In the genomic region with DNA sequence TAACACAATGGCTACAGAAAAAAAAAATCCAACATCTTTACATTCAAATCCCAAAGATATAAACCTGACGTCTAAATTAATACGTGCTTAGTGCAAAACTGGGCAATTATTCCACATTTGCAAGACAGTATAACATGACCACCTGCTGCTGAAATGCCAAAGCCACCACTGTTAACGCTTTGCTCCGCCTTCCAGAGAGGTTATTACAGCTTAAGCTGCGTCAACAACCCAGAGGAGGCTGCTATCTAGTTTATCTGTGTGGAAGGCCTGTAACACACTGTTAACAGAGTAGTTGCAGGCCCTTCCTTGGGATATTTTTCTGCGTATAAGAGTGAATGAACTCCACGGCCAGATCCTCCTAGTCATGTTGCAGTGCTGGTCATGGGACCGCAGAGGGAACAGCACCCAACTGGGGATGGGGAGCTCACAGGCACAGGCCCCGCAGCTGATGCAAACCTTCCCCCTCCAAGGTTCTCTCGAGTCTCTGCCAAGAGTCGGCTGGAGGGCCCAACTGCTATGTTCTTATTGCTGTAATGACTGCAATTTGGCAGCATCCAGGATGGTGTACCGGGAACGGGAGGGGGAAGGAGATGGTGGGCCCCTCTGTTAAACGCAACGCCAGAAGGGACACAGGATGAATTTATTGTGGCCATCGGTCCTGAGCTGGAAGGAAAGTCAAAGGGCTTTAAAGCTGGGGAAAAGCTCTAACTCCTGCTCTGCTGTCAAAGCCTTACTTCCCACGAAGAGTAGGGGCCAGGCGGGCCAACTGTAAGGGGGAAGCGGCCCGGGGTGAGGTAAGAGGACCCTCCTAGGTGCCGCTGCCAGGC, we compare ENCODE assay signal across 1 cellular context.
TF ChIP-seq lines count a peak whose summit lies in the region.

No MANE protein-coding gene starts in this region.

TF ChIP-seq in HepG2, 621 proteins besides CTCF, POLR2A, EP300 and RAD21 (continued from another document and continues in another):
- TF ChIP-seq, protein P1, sequence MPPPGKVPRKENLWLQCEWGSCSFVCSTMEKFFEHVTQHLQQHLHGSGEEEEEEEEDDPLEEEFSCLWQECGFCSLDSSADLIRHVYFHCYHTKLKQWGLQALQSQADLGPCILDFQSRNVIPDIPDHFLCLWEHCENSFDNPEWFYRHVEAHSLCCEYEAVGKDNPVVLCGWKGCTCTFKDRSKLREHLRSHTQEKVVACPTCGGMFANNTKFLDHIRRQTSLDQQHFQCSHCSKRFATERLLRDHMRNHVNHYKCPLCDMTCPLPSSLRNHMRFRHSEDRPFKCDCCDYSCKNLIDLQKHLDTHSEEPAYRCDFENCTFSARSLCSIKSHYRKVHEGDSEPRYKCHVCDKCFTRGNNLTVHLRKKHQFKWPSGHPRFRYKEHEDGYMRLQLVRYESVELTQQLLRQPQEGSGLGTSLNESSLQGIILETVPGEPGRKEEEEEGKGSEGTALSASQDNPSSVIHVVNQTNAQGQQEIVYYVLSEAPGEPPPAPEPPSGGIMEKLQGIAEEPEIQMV (CRISPR knock-in tag; IDR thresholded peaks at IDR 0.05; ENCODE audit: low read depth), result peak; percentile 93
- TF ChIP-seq ZNF282 (IDR thresholded peaks at IDR 0.05; ENCODE audit: partially characterized antibody) (no peak), ZNF331 (CRISPR knock-in tag; IDR thresholded peaks at IDR 0.05) (no peak; the same call in 1 of the 2 replicates), HNF4A (CRISPR knock-in tag; IDR thresholded peaks at IDR 0.05) (no peak), THYN1 (CRISPR knock-in tag; IDR thresholded peaks at IDR 0.05; ENCODE audit: borderline replicate concordance, low read depth) (no peak), RNF2 (conservative IDR thresholded peaks at IDR 0.05; ENCODE audit: low read depth) (no peak), KLF11 (CRISPR knock-in tag; IDR thresholded peaks at IDR 0.05) (peak; percentile 74; the same call in 1 of the 2 replicates), MATR3 (CRISPR knock-in tag; IDR thresholded peaks at IDR 0.05) (no peak), MLLT10 (CRISPR knock-in tag; IDR thresholded peaks at IDR 0.05) (no peak), EED (CRISPR knock-in tag; IDR thresholded peaks at IDR 0.05) (no peak), ZNF350 (CRISPR knock-in tag; IDR thresholded peaks at IDR 0.05; ENCODE audit: borderline replicate concordance, low read depth) (peak; percentile 66), ZNF570 (CRISPR knock-in tag; IDR thresholded peaks at IDR 0.05; ENCODE audit: borderline replicate concordance) (no peak), CHCHD3 (CRISPR knock-in tag; IDR thresholded peaks at IDR 0.05) (no peak; the same call in 1 of the 2 replicates), FIP1L1 (IDR thresholded peaks at IDR 0.05; ENCODE audit: borderline replicate concordance, insufficient read depth, low read depth, low read length) (no peak), ZNF33B (CRISPR knock-in tag; IDR thresholded peaks at IDR 0.05) (no peak), REL (CRISPR knock-in tag; conservative IDR thresholded peaks at IDR 0.05) (no peak), TCF7L2 (IDR thresholded peaks at IDR 0.05; ENCODE audit: low read depth, low read length) (no peak), ZFP62 (CRISPR knock-in tag; IDR thresholded peaks at IDR 0.05) (no peak), NR1H2 (CRISPR knock-in tag; IDR thresholded peaks at IDR 0.05; ENCODE audit: borderline replicate concordance, low read depth) (no peak), ZBTB7B (CRISPR knock-in tag; IDR thresholded peaks at IDR 0.05) (no peak; the same call in 1 of the 2 replicates), ZNF891 (CRISPR knock-in tag; IDR thresholded peaks at IDR 0.05) (0 out of 2 replicates have a peak, but pooled peaks have one; percentile 87), ATM (IDR thresholded peaks at IDR 0.05; ENCODE audit: borderline replicate concordance) (no peak), ZNF709 (CRISPR knock-in tag; IDR thresholded peaks at IDR 0.05) (no peak), TARDBP (CRISPR knock-in tag; IDR thresholded peaks at IDR 0.05) (no peak; the same call in 1 of the 2 replicates), MIXL1 (CRISPR knock-in tag; IDR thresholded peaks at IDR 0.05) (no peak), DNMT3B (CRISPR knock-in tag; conservative IDR thresholded peaks at IDR 0.05) (0 out of 2 replicates have a peak, but pooled peaks have one; percentile 59), RXRA (CRISPR knock-in tag; IDR thresholded peaks at IDR 0.05) (peak; percentile 59), SP2 (CRISPR knock-in tag; IDR thresholded peaks at IDR 0.05) (no peak; the same call in none of the 2 replicates)
- TF ChIP-seq, protein P2, sequence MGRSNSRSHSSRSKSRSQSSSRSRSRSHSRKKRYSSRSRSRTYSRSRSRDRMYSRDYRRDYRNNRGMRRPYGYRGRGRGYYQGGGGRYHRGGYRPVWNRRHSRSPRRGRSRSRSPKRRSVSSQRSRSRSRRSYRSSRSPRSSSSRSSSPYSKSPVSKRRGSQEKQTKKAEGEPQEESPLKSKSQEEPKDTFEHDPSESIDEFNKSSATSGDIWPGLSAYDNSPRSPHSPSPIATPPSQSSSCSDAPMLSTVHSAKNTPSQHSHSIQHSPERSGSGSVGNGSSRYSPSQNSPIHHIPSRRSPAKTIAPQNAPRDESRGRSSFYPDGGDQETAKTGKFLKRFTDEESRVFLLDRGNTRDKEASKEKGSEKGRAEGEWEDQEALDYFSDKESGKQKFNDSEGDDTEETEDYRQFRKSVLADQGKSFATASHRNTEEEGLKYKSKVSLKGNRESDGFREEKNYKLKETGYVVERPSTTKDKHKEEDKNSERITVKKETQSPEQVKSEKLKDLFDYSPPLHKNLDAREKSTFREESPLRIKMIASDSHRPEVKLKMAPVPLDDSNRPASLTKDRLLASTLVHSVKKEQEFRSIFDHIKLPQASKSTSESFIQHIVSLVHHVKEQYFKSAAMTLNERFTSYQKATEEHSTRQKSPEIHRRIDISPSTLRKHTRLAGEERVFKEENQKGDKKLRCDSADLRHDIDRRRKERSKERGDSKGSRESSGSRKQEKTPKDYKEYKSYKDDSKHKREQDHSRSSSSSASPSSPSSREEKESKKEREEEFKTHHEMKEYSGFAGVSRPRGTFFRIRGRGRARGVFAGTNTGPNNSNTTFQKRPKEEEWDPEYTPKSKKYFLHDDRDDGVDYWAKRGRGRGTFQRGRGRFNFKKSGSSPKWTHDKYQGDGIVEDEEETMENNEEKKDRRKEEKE (IDR thresholded peaks at IDR 0.05), result no peak
- TF ChIP-seq, protein P3, sequence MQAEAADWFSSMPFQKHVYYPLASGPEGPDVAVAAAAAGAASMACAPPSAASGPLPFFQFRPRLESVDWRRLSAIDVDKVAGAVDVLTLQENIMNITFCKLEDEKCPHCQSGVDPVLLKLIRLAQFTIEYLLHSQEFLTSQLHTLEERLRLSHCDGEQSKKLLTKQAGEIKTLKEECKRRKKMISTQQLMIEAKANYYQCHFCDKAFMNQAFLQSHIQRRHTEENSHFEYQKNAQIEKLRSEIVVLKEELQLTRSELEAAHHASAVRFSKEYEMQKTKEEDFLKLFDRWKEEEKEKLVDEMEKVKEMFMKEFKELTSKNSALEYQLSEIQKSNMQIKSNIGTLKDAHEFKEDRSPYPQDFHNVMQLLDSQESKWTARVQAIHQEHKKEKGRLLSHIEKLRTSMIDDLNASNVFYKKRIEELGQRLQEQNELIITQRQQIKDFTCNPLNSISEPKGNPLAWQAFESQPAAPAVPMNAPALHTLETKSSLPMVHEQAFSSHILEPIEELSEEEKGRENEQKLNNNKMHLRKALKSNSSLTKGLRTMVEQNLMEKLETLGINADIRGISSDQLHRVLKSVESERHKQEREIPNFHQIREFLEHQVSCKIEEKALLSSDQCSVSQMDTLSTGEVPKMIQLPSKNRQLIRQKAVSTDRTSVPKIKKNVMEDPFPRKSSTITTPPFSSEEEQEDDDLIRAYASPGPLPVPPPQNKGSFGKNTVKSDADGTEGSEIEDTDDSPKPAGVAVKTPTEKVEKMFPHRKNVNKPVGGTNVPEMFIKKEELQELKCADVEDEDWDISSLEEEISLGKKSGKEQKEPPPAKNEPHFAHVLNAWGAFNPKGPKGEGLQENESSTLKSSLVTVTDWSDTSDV (CRISPR knock-in tag; IDR thresholded peaks at IDR 0.05), result peak; percentile 21; the same call in 1 of the 2 replicates
- TF ChIP-seq, protein P4, sequence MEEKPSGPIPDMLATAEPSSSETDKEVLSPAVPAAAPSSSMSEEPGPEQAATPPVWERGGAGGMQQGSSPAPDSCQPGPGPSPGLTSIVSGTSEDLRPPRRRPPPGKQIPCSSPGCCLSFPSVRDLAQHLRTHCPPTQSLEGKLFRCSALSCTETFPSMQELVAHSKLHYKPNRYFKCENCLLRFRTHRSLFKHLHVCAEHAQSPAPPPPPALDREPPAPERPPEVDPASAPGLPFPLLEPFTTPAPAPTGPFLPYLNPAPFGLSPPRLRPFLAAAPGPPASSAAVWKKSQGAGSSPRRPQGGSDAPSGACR (CRISPR knock-in tag; IDR thresholded peaks at IDR 0.05), result no peak
- TF ChIP-seq, protein P5, sequence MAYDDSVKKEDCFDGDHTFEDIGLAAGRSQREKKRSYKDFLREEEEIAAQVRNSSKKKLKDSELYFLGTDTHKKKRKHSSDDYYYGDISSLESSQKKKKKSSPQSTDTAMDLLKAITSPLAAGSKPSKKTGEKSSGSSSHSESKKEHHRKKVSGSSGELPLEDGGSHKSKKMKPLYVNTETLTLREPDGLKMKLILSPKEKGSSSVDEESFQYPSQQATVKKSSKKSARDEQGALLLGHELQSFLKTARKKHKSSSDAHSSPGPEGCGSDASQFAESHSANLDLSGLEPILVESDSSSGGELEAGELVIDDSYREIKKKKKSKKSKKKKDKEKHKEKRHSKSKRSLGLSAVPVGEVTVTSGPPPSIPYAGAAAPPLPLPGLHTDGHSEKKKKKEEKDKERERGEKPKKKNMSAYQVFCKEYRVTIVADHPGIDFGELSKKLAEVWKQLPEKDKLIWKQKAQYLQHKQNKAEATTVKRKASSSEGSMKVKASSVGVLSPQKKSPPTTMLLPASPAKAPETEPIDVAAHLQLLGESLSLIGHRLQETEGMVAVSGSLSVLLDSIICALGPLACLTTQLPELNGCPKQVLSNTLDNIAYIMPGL (CRISPR knock-in tag; IDR thresholded peaks at IDR 0.05; ENCODE audit: borderline replicate concordance in 1 of 2, low read depth in 1 of 2), result peak in 1 of 2 experiments; percentile 2; a peak in 2 of 4 replicates
- TF ChIP-seq, protein P6, sequence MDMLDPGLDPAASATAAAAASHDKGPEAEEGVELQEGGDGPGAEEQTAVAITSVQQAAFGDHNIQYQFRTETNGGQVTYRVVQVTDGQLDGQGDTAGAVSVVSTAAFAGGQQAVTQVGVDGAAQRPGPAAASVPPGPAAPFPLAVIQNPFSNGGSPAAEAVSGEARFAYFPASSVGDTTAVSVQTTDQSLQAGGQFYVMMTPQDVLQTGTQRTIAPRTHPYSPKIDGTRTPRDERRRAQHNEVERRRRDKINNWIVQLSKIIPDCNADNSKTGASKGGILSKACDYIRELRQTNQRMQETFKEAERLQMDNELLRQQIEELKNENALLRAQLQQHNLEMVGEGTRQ (IDR thresholded peaks at IDR 0.05; ENCODE audit: low read depth, low read length), result no peak
- TF ChIP-seq, protein P6 (CRISPR knock-in tag; IDR thresholded peaks at IDR 0.05; ENCODE audit: borderline replicate concordance), result no peak
- TF ChIP-seq, protein P7, sequence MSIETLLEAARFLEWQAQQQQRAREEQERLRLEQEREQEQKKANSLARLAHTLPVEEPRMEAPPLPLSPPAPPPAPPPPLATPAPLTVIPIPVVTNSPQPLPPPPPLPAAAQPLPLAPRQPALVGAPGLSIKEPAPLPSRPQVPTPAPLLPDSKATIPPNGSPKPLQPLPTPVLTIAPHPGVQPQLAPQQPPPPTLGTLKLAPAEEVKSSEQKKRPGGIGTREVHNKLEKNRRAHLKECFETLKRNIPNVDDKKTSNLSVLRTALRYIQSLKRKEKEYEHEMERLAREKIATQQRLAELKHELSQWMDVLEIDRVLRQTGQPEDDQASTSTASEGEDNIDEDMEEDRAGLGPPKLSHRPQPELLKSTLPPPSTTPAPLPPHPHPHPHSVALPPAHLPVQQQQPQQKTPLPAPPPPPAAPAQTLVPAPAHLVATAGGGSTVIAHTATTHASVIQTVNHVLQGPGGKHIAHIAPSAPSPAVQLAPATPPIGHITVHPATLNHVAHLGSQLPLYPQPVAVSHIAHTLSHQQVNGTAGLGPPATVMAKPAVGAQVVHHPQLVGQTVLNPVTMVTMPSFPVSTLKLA (IDR thresholded peaks at IDR 0.05), result no peak
- TF ChIP-seq, protein P8, sequence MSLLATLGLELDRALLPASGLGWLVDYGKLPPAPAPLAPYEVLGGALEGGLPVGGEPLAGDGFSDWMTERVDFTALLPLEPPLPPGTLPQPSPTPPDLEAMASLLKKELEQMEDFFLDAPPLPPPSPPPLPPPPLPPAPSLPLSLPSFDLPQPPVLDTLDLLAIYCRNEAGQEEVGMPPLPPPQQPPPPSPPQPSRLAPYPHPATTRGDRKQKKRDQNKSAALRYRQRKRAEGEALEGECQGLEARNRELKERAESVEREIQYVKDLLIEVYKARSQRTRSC (CRISPR knock-in tag; IDR thresholded peaks at IDR 0.05; ENCODE audit: low read depth), result no peak; the same call in 1 of the 2 replicates
- TF ChIP-seq, protein P9, sequence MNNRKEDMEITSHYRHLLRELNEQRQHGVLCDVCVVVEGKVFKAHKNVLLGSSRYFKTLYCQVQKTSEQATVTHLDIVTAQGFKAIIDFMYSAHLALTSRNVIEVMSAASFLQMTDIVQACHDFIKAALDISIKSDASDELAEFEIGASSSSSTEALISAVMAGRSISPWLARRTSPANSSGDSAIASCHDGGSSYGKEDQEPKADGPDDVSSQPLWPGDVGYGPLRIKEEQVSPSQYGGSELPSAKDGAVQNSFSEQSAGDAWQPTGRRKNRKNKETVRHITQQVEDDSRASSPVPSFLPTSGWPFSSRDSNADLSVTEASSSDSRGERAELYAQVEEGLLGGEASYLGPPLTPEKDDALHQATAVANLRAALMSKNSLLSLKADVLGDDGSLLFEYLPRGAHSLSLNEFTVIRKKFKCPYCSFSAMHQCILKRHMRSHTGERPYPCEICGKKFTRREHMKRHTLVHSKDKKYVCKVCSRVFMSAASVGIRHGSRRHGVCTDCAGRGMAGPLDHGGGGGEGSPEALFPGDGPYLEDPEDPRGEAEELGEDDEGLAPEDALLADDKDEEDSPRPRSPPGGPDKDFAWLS (CRISPR knock-in tag; IDR thresholded peaks at IDR 0.05; ENCODE audit: borderline replicate concordance), result no peak
- TF ChIP-seq, protein P10, sequence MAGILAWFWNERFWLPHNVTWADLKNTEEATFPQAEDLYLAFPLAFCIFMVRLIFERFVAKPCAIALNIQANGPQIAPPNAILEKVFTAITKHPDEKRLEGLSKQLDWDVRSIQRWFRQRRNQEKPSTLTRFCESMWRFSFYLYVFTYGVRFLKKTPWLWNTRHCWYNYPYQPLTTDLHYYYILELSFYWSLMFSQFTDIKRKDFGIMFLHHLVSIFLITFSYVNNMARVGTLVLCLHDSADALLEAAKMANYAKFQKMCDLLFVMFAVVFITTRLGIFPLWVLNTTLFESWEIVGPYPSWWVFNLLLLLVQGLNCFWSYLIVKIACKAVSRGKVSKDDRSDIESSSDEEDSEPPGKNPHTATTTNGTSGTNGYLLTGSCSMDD (CRISPR knock-in tag; IDR thresholded peaks at IDR 0.05), result no peak
- TF ChIP-seq, protein P11, sequence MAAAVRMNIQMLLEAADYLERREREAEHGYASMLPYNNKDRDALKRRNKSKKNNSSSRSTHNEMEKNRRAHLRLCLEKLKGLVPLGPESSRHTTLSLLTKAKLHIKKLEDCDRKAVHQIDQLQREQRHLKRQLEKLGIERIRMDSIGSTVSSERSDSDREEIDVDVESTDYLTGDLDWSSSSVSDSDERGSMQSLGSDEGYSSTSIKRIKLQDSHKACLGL (CRISPR knock-in tag; IDR thresholded peaks at IDR 0.05), result no peak
